Comparison of ENCODE assay signal across 8 cellular contexts in the genomic region with DNA sequence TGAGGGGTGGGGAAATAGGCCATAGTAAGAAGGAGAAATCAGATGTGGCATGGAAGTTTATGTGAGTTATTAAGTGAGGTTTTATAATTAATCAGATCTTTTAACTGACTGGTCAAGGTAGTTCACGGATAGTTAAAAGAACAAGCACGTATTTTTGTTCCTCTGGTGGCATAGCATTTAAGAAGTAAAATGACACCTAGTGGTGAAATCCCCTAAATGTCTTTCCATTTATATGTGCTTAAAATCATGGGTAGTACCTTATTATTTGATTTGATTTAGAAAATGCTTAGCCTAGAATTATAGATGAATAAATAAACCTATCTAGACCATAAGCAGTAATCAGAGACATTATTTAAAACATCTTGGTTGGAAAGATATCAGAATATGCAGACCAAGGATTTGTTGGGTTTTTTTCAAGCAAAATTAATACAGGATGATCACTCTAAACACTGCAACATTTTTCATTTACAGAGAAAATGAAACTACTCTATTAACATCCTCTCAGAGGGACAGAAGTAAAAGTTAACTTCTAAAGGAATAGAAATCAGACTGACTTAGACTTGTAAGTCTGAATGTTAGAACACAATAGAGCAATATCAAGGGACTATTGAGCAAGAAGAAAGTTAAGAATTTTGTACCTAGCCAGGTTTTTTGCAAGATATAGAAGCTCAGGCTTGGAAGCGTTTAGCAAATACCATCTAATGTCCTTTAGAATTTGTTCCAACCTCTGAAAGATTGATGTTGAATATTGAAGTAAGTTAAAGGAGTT.
DNase-seq lines count a peak whose midpoint lies in the region; ATAC-seq and TF ChIP-seq lines count a peak whose summit lies in the region.

No MANE protein-coding gene starts in this region.

- no peaks in the 10 kb centered on the region for H3K9me3 ChIP-seq in OCI-LY3 (ENCODE audit: insufficient read depth, low read length)

- H3K9ac ChIP-seq in OCI-LY3 (ENCODE audit: low read length) = no peak overlapping the region

- H3K4me2 ChIP-seq in OCI-LY3 (ENCODE audit: low read length) = no peak overlapping the region

- no peaks in the 10 kb centered on the region for H3K9me3 Mint-ChIP-seq in activated CD8-positive, alpha-beta memory T cell treated with anti-CD3 and anti-CD28 coated beads, Interleukin-2, amount 10 ng/mL, durations not matched to agents 7 days and 5 days (ENCODE audit: low read depth)

- H3K4me1 ChIP-seq in OCI-LY3 (ENCODE audit: low read length) = 0 out of 2 replicates have a peak, but pooled peaks cover 3% of the 10 kb centered on the region

- no peaks in the 10 kb centered on the region for H4K20me1 ChIP-seq in OCI-LY3 (ENCODE audit: insufficient read depth, low read length)

- no peaks in the 10 kb centered on the region for H3K27me3 Mint-ChIP-seq in activated CD8-positive, alpha-beta memory T cell treated with anti-CD3 and anti-CD28 coated beads, Interleukin-2, amount 10 ng/mL, durations not matched to agents 7 days and 5 days

- peak; percentile 59 for ATAC-seq in HG02981 (IDR thresholded peaks at IDR 0.05; ENCODE audit: unreplicated experiment)
- no peak for ATAC-seq in activated CD8-positive, alpha-beta memory T cell treated with anti-CD3 and anti-CD28 coated beads, Interleukin-2, amount 10 ng/mL, durations not matched to agents 7 days and 5 days

- no peaks in the 10 kb centered on the region for H3K36me3 ChIP-seq in OCI-LY3 (replicated peaks; ENCODE audit: low read depth, low read length)

- no peaks in the 10 kb centered on the region for H3K79me2 ChIP-seq in OCI-LY3 (ENCODE audit: low read length)

- no peak overlapping the region for H3K27ac Mint-ChIP-seq in activated CD8-positive, alpha-beta memory T cell treated with anti-CD3 and anti-CD28 coated beads, Interleukin-2, amount 10 ng/mL, durations not matched to agents 7 days and 5 days

- no peak overlapping the region for H2AFZ ChIP-seq in OCI-LY3 (ENCODE audit: low read depth, low read length)

- CTCF ChIA-PET in activated CD8-positive, alpha-beta memory T cell treated with anti-CD3 and anti-CD28 coated beads, Interleukin-2, amount 10 ng/mL, durations not matched to agents 7 days and 5 days (lab: Charles Lee) = interaction anchor here (1.1 kb wide), 1 partner anchor 407 kb away, joined by 3 read pairs; no protein-coding TSS in a partner anchor

- H3K36me3 Mint-ChIP-seq in activated CD8-positive, alpha-beta memory T cell treated with anti-CD3 and anti-CD28 coated beads, Interleukin-2, amount 10 ng/mL, durations not matched to agents 7 days and 5 days = peaks cover 21% of the 10 kb centered on the region

- no peak overlapping the region for H3K27ac ChIP-seq in OCI-LY3 (ENCODE audit: low read length)

- in situ Hi-C loops in ACHN (cut with HindIII; ENCODE audit: low pct_ligation_motif_present, low pct_unique_long_range_greater_than_20kb, low sequenced_read_pairs) = no loop called here

- TF ChIP-seq CTCF in GM10266 (IDR thresholded peaks at IDR 0.05; ENCODE audit: control insufficient read depth, insufficient read depth, low read depth, missing control alignments) = peak; percentile 33
- TF ChIP-seq CTCF in OCI-LY3 (IDR thresholded peaks at IDR 0.05; ENCODE audit: low read depth, low read length) = peak; percentile 47

- no peak overlapping the region for H3K4me3 ChIP-seq in OCI-LY3 (ENCODE audit: low read length)

- DNase-seq in ACHN = peak; percentile 56
- peak; percentile 19 for DNase-seq in GM10266 (ENCODE audit: extremely low spot score)
- peak; percentile 72 for DNase-seq in dermis blood vessel endothelial cell
- DNase-seq in myocyte (ENCODE audit: low read depth) = peak; percentile 56
- DNase-seq in activated CD8-positive, alpha-beta memory T cell treated with anti-CD3 and anti-CD28 coated beads, Interleukin-2, amount 10 ng/mL, durations not matched to agents 7 days and 5 days = no peak
- no peak for DNase-seq in NCI-H2029 treated with DMSO at 0.1 percent for 48 hours (lab: John Stamatoyannopoulos, UW)

- H3K4me1 Mint-ChIP-seq in activated CD8-positive, alpha-beta memory T cell treated with anti-CD3 and anti-CD28 coated beads, Interleukin-2, amount 10 ng/mL, durations not matched to agents 7 days and 5 days = peaks cover 31% of the 10 kb centered on the region

- no peak overlapping the region for H3K4me3 Mint-ChIP-seq in activated CD8-positive, alpha-beta memory T cell treated with anti-CD3 and anti-CD28 coated beads, Interleukin-2, amount 10 ng/mL, durations not matched to agents 7 days and 5 days

- no peaks in the 10 kb centered on the region for H3K27me3 ChIP-seq in OCI-LY3 (ENCODE audit: low read depth, low read length)

Comparison
In these comparisons a context has a peak if more than half of its experiments do, and no peak if none do; other contexts are left out.
1. DNase-seq: peak in ACHN (single experiment), GM10266 (single experiment), dermis blood vessel endothelial cell (single experiment) and myocyte (single experiment); none in activated CD8-positive, alpha-beta memory T cell treated with anti-CD3 and anti-CD28 coated beads, Interleukin-2, amount 10 ng/mL, durations not matched to agents 7 days and 5 days (single experiment) and NCI-H2029 treated with DMSO at 0.1 percent for 48 hours (single experiment).